ENCODE assay signal across 8 cellular contexts in genomic region chr5:61334224-61335196, GRCh38. TPM values are rescaled to one million over a fixed set of nuclear protein-coding genes. Genes with fewer than 3 reads are reported as not detected.
A peak's percentile ranks its signal among the peaks of the same experiment; 100 is the strongest.
DNase-seq lines count a peak whose midpoint lies in the region; TF ChIP-seq lines count a peak whose summit lies in the region.

No MANE protein-coding gene starts in this region.

- peaks cover 67% of the 10 kb centered on the region for H3K79me2 ChIP-seq in hepatocyte

- H4K20me1 ChIP-seq in hepatocyte (ENCODE audit: insufficient read depth, poor library complexity, severe bottlenecking), result peaks cover 65% of the 10 kb centered on the region

- peak overlapping the region; percentile 67 for H3K4me3 Mint-ChIP-seq in activated CD4-positive, alpha-beta memory T cell treated with anti-CD3 and anti-CD28 coated beads, Interleukin-2, amount 10 ng/mL, durations not matched to agents 7 days and 5 days

- no peak overlapping the region for H2AFZ ChIP-seq in hepatocyte

- H3K9me2 ChIP-seq in hepatocyte (replicated peaks; ENCODE audit: insufficient read depth), result no peaks in the 10 kb centered on the region

- no peaks in the 10 kb centered on the region for H3K9me3 ChIP-seq in hepatocyte (ENCODE audit: low read depth)

- CTCF ChIA-PET in activated CD4-positive, alpha-beta memory T cell treated with anti-CD3 and anti-CD28 coated beads, Interleukin-2, amount 10 ng/mL, durations not matched to agents 7 days and 5 days (lab: Charles Lee), result no interaction called here

- TF ChIP-seq CTCF in hepatocyte (IDR thresholded peaks at IDR 0.05; ENCODE audit: poor library complexity), result no peak

- WGBS in hepatocyte (ENCODE audit: low lambda C conversion rate, missing lambda C conversion rate), result 9% methylated on average over 12 of the region's 12 CpGs

- H3K4me1 ChIP-seq in hepatocyte (ENCODE audit: insufficient read depth), result peaks cover 12% of the 10 kb centered on the region

- peak overlapping the region; percentile 88 for H3K4me3 ChIP-seq in hepatocyte
- H3K4me3 ChIP-seq in skeletal muscle cell (ENCODE audit: low read depth, low read length), result peak overlapping the region; percentile 89

- H3K27ac Mint-ChIP-seq in activated CD4-positive, alpha-beta memory T cell treated with anti-CD3 and anti-CD28 coated beads, Interleukin-2, amount 10 ng/mL, durations not matched to agents 7 days and 5 days, result no peak overlapping the region

- no peaks in the 10 kb centered on the region for H3K9me3 Mint-ChIP-seq in activated CD4-positive, alpha-beta memory T cell treated with anti-CD3 and anti-CD28 coated beads, Interleukin-2, amount 10 ng/mL, durations not matched to agents 7 days and 5 days

- POLR2A ChIA-PET in activated CD4-positive, alpha-beta memory T cell treated with anti-CD3 and anti-CD28 coated beads, Interleukin-2, amount 10 ng/mL, durations not matched to agents 7 days and 5 days (lab: Charles Lee), result interaction anchor here (1.1 to 1.2 kb wide), 2 partner anchors 8 to 75 kb away, joined by 3 read pairs; no protein-coding TSS in a partner anchor

- DNase-seq in NCI-H1092 (lab: John Stamatoyannopoulos, UW) (peak; percentile 1), NCI-H1092 treated with DMSO at 0.1 percent for 48 hours (lab: John Stamatoyannopoulos, UW) (no peak), hepatocyte (ENCODE audit: low spot score) (peak; percentile 51), skeletal muscle cell (ENCODE audit: low read depth) (peak; percentile 45), SW 1271 (lab: John Stamatoyannopoulos, UW) (no peak), NCI-H524 (lab: John Stamatoyannopoulos, UW) (no peak), NAMALWA (ENCODE audit: low spot score) (no peak)
- no peak for DNase-seq in activated CD4-positive, alpha-beta memory T cell treated with anti-CD3 and anti-CD28 coated beads, Interleukin-2, amount 10 ng/mL, durations not matched to agents 7 days and 5 days

- peaks cover 20% of the 10 kb centered on the region for H3K36me3 Mint-ChIP-seq in activated CD4-positive, alpha-beta memory T cell treated with anti-CD3 and anti-CD28 coated beads, Interleukin-2, amount 10 ng/mL, durations not matched to agents 7 days and 5 days (ENCODE audit: low read depth)

- H3K4me1 Mint-ChIP-seq in activated CD4-positive, alpha-beta memory T cell treated with anti-CD3 and anti-CD28 coated beads, Interleukin-2, amount 10 ng/mL, durations not matched to agents 7 days and 5 days, result peaks cover 19% of the 10 kb centered on the region

- peak overlapping the region; percentile 88 for H3K4me2 ChIP-seq in hepatocyte

- H3K27me3 ChIP-seq in hepatocyte, result no peaks in the 10 kb centered on the region

- H3K27me3 Mint-ChIP-seq in activated CD4-positive, alpha-beta memory T cell treated with anti-CD3 and anti-CD28 coated beads, Interleukin-2, amount 10 ng/mL, durations not matched to agents 7 days and 5 days, result peaks cover 20% of the 10 kb centered on the region

- H3K36me3 ChIP-seq in hepatocyte (replicated peaks; ENCODE audit: insufficient read depth, low read depth), result no peaks in the 10 kb centered on the region

- H3K27ac ChIP-seq in hepatocyte, result peak overlapping the region; percentile 93

RNA-seq across cellular contexts. Expression of gene ZSWIM6, which starts 2.5 kb away (rescaled TPM):
- total RNA-seq in activated CD4-positive, alpha-beta memory T cell treated with anti-CD3 and anti-CD28 coated beads, Interleukin-2, amount 10 ng/mL, durations not matched to agents 7 days and 5 days, result 1 to 10 TPM; 6.8 to 7.1 TPM
- 12.7 and 13.0 TPM in 2 replicates for total RNA-seq in hepatocyte
- 6.7 and 9.0 TPM in 2 replicates for polyA plus RNA-seq in hepatocyte

Comparison
In these comparisons a context has a peak if more than half of its experiments do, and no peak if none do; other contexts are left out.
1. DNase-seq: peak in NCI-H1092 (single experiment), hepatocyte (single experiment) and skeletal muscle cell (single experiment); none in NCI-H1092 treated with DMSO at 0.1 percent for 48 hours (single experiment), activated CD4-positive, alpha-beta memory T cell treated with anti-CD3 and anti-CD28 coated beads, Interleukin-2, amount 10 ng/mL, durations not matched to agents 7 days and 5 days (single experiment), SW 1271 (0 of 2), NCI-H524 (0 of 2) and NAMALWA (single experiment).